21 cellular contexts compared by ENCODE assay signal in the genomic region with DNA sequence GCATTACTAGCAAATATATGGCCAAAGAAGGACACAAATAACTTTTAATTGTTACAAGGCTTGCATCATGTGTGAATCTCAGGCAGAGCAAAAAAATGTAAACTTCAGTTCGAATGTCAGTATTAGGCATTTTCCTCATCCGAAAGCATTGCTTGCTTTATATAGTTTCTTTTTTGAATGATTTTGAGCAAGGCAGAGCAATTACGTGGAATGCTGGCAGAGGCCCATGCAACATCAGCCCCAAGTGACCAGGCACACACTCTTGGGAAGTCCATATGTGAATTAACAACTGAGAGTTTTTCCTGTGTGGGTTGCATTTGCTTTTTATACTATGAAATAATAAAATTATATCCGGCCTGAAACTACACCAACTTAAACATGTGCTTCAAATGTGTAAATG.
DNase-seq lines count a peak whose midpoint lies in the region; ATAC-seq, FAIRE-seq and TF ChIP-seq lines count a peak whose summit lies in the region.
"Had no signal": no experiment of that assay in that cellular context is flagged by ENCODE, and none has a peak within 500 bp of the region (broad histone marks: within the 10 kb centered on the region; RNA-seq: fewer than 3 reads in every experiment).

No MANE protein-coding gene starts in this region.

- ATAC-seq in HepG2 = no peak
- ATAC-seq in right lobe of liver = no peak
- ATAC-seq in left ventricle myocardium superior = peak; percentile 27
- no peak for ATAC-seq in GM21526 (IDR thresholded peaks at IDR 0.05; ENCODE audit: low FRiP score, unreplicated experiment)
- ATAC-seq: A549 had no signal

- H4K20me1 ChIP-seq in HepG2 (ENCODE audit: insufficient read depth, low read length) = no peaks in the 10 kb centered on the region

- in situ Hi-C loops in HepG2 (cut with HindIII; ENCODE audit: extremely low pct_ligation_motif_present, low pct_unique_long_range_greater_than_20kb) = no loop called here

- no peak overlapping the region for H3K4me2 ChIP-seq in HepG2 (ENCODE audit: low read depth, low read length)
- H3K4me2 ChIP-seq: A549, SK-N-SH had no signal

- H3K9me3 ChIP-seq in HepG2 (ENCODE audit: low read length) (no peaks in the 10 kb centered on the region), right lobe of liver (no peaks in the 10 kb centered on the region), small intestine (ENCODE audit: control insufficient read depth, low read depth) (no peaks in the 10 kb centered on the region)
- H3K9me3 ChIP-seq: A549, SK-N-SH, upper lobe of left lung had no signal

- no peak for DNase-seq in HepG2 (ENCODE audit: low spot score)
- no peak for DNase-seq in right lobe of liver
- peak; percentile 45 for DNase-seq in dermis blood vessel endothelial cell
- DNase-seq in left ventricle myocardium superior = peak; percentile 33
- no peak for DNase-seq in NCI-H2196 (lab: John Stamatoyannopoulos, UW; ENCODE audit: unreplicated experiment)
- DNase-seq in activated CD4-positive, alpha-beta T cell treated with anti-CD3 and anti-CD28 coated beads for 1 hour = no peak
- DNase-seq in small intestine = no peak
- DNase-seq: activated CD8-positive, alpha-beta memory T cell treated with anti-CD3 and anti-CD28 coated beads, Interleukin-2, amount 50 U/mL, for 4 hours; brain microvascular endothelial cell; cortex of kidney; H7; NCI-H1436 treated with DMSO at 0.1 percent for 48 hours; nucleus accumbens; SK-N-SH; stimulated activated CD4-positive, alpha-beta T cell treated with anti-CD3 and anti-CD28 coated beads, Interleukin-15, amount 100 ng/mL, for 24 hours; stimulated activated CD8-positive, alpha-beta memory T cell treated with anti-CD3 and anti-CD28 coated beads, Interleukin-4, amount 100 ng/mL, for 48 hours; T-helper 2 cell; upper lobe of left lung; WERI-Rb-1 had no signal

- FAIRE-seq in HepG2 (lab: Jason Lieb, UNC) = no peak
- no peak for FAIRE-seq in small intestine (lab: Jason Lieb, UNC)
- FAIRE-seq: A549 had no signal

- intact Hi-C loops in HepG2 (cut with micrococcal nuclease; ENCODE audit: unreplicated experiment) = no loop called here
- intact Hi-C loops in right lobe of liver (cut with DNase I) = no loop called here
- intact Hi-C loops in left ventricle myocardium superior (cut with micrococcal nuclease) = no loop called here

- H3K27ac ChIP-seq in HepG2 (ENCODE audit: extremely low read length, insufficient read depth, low read length) (no peak overlapping the region), right lobe of liver (no peak overlapping the region), small intestine (ENCODE audit: low read depth in 1 of 2, low read length in 1 of 2) (no peak overlapping the region)
- H3K27ac ChIP-seq: A549, brain microvascular endothelial cell, upper lobe of left lung, WERI-Rb-1 had no signal

- 78% methylated on average over 4 of the region's 4 CpGs for WGBS in HepG2 (ENCODE audit: low lambda C conversion rate)
- WGBS in right lobe of liver (ENCODE audit: insufficient coverage, low coverage, low lambda C conversion rate, missing lambda C conversion rate) = 52% methylated on average over 4 of the region's 4 CpGs
- 60 to 84% (median 81%) methylated on average over 4 of the region's 4 CpGs for WGBS in small intestine, 3 donors

- H3K4me3 ChIP-seq in HepG2 (replicated peaks in 1 of 3; ENCODE audit: insufficient read depth in 1 of 3, low read depth in 2 of 3, low read length in 3 of 3) (no peak overlapping the region), right lobe of liver (no peak overlapping the region), small intestine (ENCODE audit: low read depth in 1 of 2, low read length in 2 of 2) (no peak overlapping the region)
- H3K4me3 ChIP-seq: A549, upper lobe of left lung had no signal

- CTCF ChIA-PET in HepG2 (lab: Yijun Ruan, JAX; ENCODE audit: low intra/inter-chr PET ratio, low total read pairs) = no interaction called here

- H3K27me3 ChIP-seq in HepG2 (ENCODE audit: control insufficient read depth in 1 of 2, insufficient read depth in 2 of 2, low read length in 2 of 2) = no peaks in the 10 kb centered on the region
- H3K27me3 ChIP-seq in right lobe of liver = no peaks in the 10 kb centered on the region
- peaks cover 0 to 2% of the 10 kb centered on the region in 2 donors for H3K27me3 ChIP-seq in small intestine (ENCODE audit: control insufficient read depth in 2 of 2, insufficient read depth in 2 of 2, low read length in 2 of 2)
- H3K27me3 ChIP-seq: brain microvascular endothelial cell, upper lobe of left lung had no signal

- H3K4me1 ChIP-seq in HepG2 (ENCODE audit: insufficient read depth, low read length) (no peaks in the 10 kb centered on the region), right lobe of liver (no peaks in the 10 kb centered on the region), small intestine (ENCODE audit: control insufficient read depth in 2 of 2, insufficient read depth in 1 of 2, low read depth in 1 of 2, low read length in 1 of 2) (no peaks in the 10 kb centered on the region)
- H3K4me1 ChIP-seq: A549 had no signal

- H2AFZ ChIP-seq in HepG2 (ENCODE audit: low read length) = no peak overlapping the region

- no TSS peak for BruUV-seq in HepG2 (replicated peaks; lab: Mats Ljungman, UMichigan)

- TF ChIP-seq CTCF in HepG2 (CRISPR knock-in tag; IDR thresholded peaks at IDR 0.05) (no peak), right lobe of liver (IDR thresholded peaks at IDR 0.05) (no peak)

- POLR2A ChIA-PET in HepG2 (lab: Yijun Ruan, JAX) = no interaction called here

- H3K36me3 ChIP-seq in HepG2 (replicated peaks in 1 of 2; ENCODE audit: control insufficient read depth in 1 of 2, insufficient read depth in 2 of 2, low read length in 2 of 2) = no peaks in the 10 kb centered on the region
- H3K36me3 ChIP-seq in right lobe of liver = no peaks in the 10 kb centered on the region
- no peaks in the 10 kb centered on the region for H3K36me3 ChIP-seq in small intestine (ENCODE audit: control insufficient read depth in 2 of 2, insufficient read depth in 2 of 2, low read length in 2 of 2)
- H3K36me3 ChIP-seq: upper lobe of left lung, WERI-Rb-1 had no signal

- no peaks in the 10 kb centered on the region for H3K79me2 ChIP-seq in HepG2 (ENCODE audit: insufficient read depth, low read length)

- TF ChIP-seq EP300 in HepG2 (IDR thresholded peaks at IDR 0.05; ENCODE audit: low read depth in 2 of 2, low read length in 2 of 2) = no peak
- no peak for TF ChIP-seq EP300 in HepG2 (CRISPR knock-in tag; IDR thresholded peaks at IDR 0.05; ENCODE audit: borderline replicate concordance)

- TF ChIP-seq RAD21 in HepG2 (CRISPR knock-in tag; IDR thresholded peaks at IDR 0.05) = no peak

- no peak overlapping the region for H3K9ac ChIP-seq in HepG2 (ENCODE audit: insufficient read depth, low read depth, low read length)
- H3K9ac ChIP-seq: SK-N-SH had no signal

- TF ChIP-seq POLR2A in HepG2 (IDR thresholded peaks at IDR 0.05; ENCODE audit: insufficient read depth in 1 of 2, low read depth in 2 of 2, low read length in 2 of 2) = no peak
- TF ChIP-seq POLR2A in right lobe of liver (IDR thresholded peaks at IDR 0.05) = no peak

TF ChIP-seq in HepG2, 621 proteins besides CTCF, POLR2A, EP300 and RAD21:
- TF ChIP-seq RARG (CRISPR knock-in tag; IDR thresholded peaks at IDR 0.05; ENCODE audit: low read depth) = no peak
- TF ChIP-seq, protein P1, sequence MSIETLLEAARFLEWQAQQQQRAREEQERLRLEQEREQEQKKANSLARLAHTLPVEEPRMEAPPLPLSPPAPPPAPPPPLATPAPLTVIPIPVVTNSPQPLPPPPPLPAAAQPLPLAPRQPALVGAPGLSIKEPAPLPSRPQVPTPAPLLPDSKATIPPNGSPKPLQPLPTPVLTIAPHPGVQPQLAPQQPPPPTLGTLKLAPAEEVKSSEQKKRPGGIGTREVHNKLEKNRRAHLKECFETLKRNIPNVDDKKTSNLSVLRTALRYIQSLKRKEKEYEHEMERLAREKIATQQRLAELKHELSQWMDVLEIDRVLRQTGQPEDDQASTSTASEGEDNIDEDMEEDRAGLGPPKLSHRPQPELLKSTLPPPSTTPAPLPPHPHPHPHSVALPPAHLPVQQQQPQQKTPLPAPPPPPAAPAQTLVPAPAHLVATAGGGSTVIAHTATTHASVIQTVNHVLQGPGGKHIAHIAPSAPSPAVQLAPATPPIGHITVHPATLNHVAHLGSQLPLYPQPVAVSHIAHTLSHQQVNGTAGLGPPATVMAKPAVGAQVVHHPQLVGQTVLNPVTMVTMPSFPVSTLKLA (IDR thresholded peaks at IDR 0.05) = peak; percentile 89

Comparison
In these comparisons a context has a peak if more than half of its experiments do, and no peak if none do; other contexts are left out.
1. DNase-seq: peak in dermis blood vessel endothelial cell (single experiment) and left ventricle myocardium superior (single experiment); none in HepG2 (single experiment), right lobe of liver (0 of 3), NCI-H2196 (single experiment), activated CD4-positive, alpha-beta T cell treated with anti-CD3 and anti-CD28 coated beads for 1 hour (single experiment) and small intestine (single experiment).